In genomic region chr9:117768740-117769400, GRCh38 we compare ENCODE assay signal across 25 cellular contexts.
DNase-seq lines count a peak whose midpoint lies in the region; TF ChIP-seq lines count a peak whose summit lies in the region.
"Had no signal": no experiment of that assay in that cellular context is flagged by ENCODE, and none has a peak within 500 bp of the region (broad histone marks: within the 10 kb centered on the region; RNA-seq: fewer than 3 reads in every experiment).

No MANE protein-coding gene starts in this region.

- H3K27me3 ChIP-seq in HUES64 (ENCODE audit: insufficient read depth, low read length) (no peaks in the 10 kb centered on the region), ectodermal cell (ENCODE audit: control insufficient read depth, insufficient read depth, low read length, poor library complexity, severe bottlenecking) (peaks cover 10% of the 10 kb centered on the region), testis (no peaks in the 10 kb centered on the region)
- H3K27me3 ChIP-seq: Peyer's patch, thyroid gland had no signal

- H3K4me1 ChIP-seq in HUES64 (ENCODE audit: insufficient read depth, low read length) (peaks cover 13% of the 10 kb centered on the region), ectodermal cell (ENCODE audit: control insufficient read depth, insufficient read depth, low read length) (peaks cover 6% of the 10 kb centered on the region), testis (no peaks in the 10 kb centered on the region)
- H3K4me1 ChIP-seq: parathyroid adenoma, Peyer's patch, thyroid gland had no signal

- H3K4me3 ChIP-seq in AG10803 (ENCODE audit: low read length) (no peak overlapping the region), HUES64 (ENCODE audit: low read length) (no peak overlapping the region), ectodermal cell (ENCODE audit: insufficient read depth, low read depth, low read length) (no peak overlapping the region), testis (no peak overlapping the region)
- H3K4me3 ChIP-seq: Peyer's patch, thyroid gland had no signal

- TF ChIP-seq CTCF in AG10803 (conservative IDR thresholded peaks at IDR 0.05; ENCODE audit: low read length) = no peak
- TF ChIP-seq CTCF in testis (IDR thresholded peaks at IDR 0.05) = no peak

- 64% methylated on average over 3 of the region's 4 CpGs for WGBS in HUES64
- WGBS in ectodermal cell, 2 experiments = 40 to 46% methylated on average over 3 to 4 of the region's 4 CpGs
- 73 to 78% methylated on average over 4 of the region's 4 CpGs for WGBS in testis, 2 donors

- intact Hi-C loops in testis (cut with DNase I; ENCODE audit: low total_unique reads) = no loop called here

- 0 out of 2 replicates have a peak overlapping the region, but pooled peaks have one; percentile 20 for H3K27ac ChIP-seq in HUES64 (ENCODE audit: low read depth, low read length)
- peak overlapping the region; percentile 28 for H3K27ac ChIP-seq in ectodermal cell (ENCODE audit: insufficient read depth, low read depth, low read length, poor library complexity, severe bottlenecking)
- no peak overlapping the region for H3K27ac ChIP-seq in testis
- H3K27ac ChIP-seq: parathyroid adenoma, Peyer's patch, thyroid gland had no signal

- no peak overlapping the region for H3K9ac ChIP-seq in HUES64 (ENCODE audit: low read depth, low read length)
- H3K9ac ChIP-seq: parathyroid adenoma had no signal

- H3K9me3 ChIP-seq in HUES64 (ENCODE audit: insufficient read depth, low read depth, low read length) = peaks cover 4% of the 10 kb centered on the region; the same call in 1 of the 2 replicates
- H3K9me3 ChIP-seq in ectodermal cell (ENCODE audit: control insufficient read depth, low read length) = no peaks in the 10 kb centered on the region
- no peaks in the 10 kb centered on the region for H3K9me3 ChIP-seq in testis
- H3K9me3 ChIP-seq: Peyer's patch, thyroid gland had no signal

- H3K36me3 ChIP-seq in HUES64 (ENCODE audit: insufficient read depth, low read length) = no peaks in the 10 kb centered on the region
- no peaks in the 10 kb centered on the region for H3K36me3 ChIP-seq in ectodermal cell (ENCODE audit: control insufficient read depth, insufficient read depth, low read length)
- H3K36me3 ChIP-seq in testis (ENCODE audit: low read depth, missing control alignments) = no peaks in the 10 kb centered on the region
- H3K36me3 ChIP-seq: Peyer's patch, thyroid gland had no signal

- DNase-seq in AG10803 (ENCODE audit: low read depth) (peak; percentile 42), myocyte (ENCODE audit: low read depth) (peak; percentile 82), testis (no peak), dedifferentiated amniotic fluid mesenchymal stem cell (ENCODE audit: extremely low spot score) (no peak), NCI-H510A (lab: John Stamatoyannopoulos, UW) (no peak), NCI-H2081 (lab: John Stamatoyannopoulos, UW) (no peak)
- DNase-seq: ACHN; activated CD4-positive, alpha-beta T cell treated with anti-CD3 and anti-CD28 coated beads for 48 hours; activated naive CD4-positive, alpha-beta T cell treated with Interleukin-2 at 50 U/mL for 16 hours; activated T-cell treated with anti-CD3 and anti-CD28 coated beads, Interleukin-2, amount 50 U/mL, for 48 hours; C1 segment of cervical spinal cord; Calu3; mesenchymal stem cell; MM.1S; naive thymus-derived CD8-positive, alpha-beta T cell; NCI-H1417 treated with DMSO at 0.1 percent for 48 hours; NCI-H2107; NCI-H510A treated with DMSO at 0.1 percent for 48 hours; Peyer's patch; stimulated activated naive CD8-positive, alpha-beta T cell treated with anti-CD3 and anti-CD28 coated beads, Interleukin-15, Interleukin-2, amounts not matched to agents 100 U/mL and 50 U/mL, for 24 hours; T-helper 17 cell; thyroid gland had no signal

- no peak for TF ChIP-seq POLR2A in testis (IDR thresholded peaks at IDR 0.05)

Comparison
In these comparisons a context has a peak if more than half of its experiments do, and no peak if none do; other contexts are left out.
1. DNase-seq: peak in AG10803 (single experiment) and myocyte (single experiment); none in testis (single experiment), dedifferentiated amniotic fluid mesenchymal stem cell (single experiment), NCI-H510A (single experiment) and NCI-H2081 (0 of 2).
2. H3K27ac ChIP-seq: peak in HUES64 (single experiment) and ectodermal cell (single experiment); none in testis (0 of 2).